In the genomic region with DNA sequence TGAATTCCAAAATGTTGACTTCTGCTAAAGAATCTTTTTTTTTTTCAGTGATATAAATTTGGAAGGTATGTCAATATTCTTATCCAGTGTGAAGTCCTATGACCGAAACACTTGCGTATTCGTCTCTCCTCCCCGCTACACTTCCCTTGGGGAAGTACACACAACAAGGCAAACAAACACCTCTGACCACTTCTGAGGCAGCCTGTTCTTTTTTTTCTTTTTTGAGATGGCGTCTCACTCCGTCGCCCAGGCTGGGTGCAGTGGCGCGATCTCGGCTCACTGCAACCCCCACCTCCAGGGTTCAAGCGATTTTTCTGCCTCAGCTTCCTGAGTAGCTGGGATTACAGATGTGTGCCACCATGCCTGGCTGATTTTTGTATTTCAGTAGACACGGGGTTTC, we compare ENCODE assay signal across 17 cellular contexts.
DNase-seq lines count a peak whose midpoint lies in the region; ATAC-seq and TF ChIP-seq lines count a peak whose summit lies in the region.
"Had no signal": no experiment of that assay in that cellular context is flagged by ENCODE, and none has a peak within 500 bp of the region (broad histone marks: within the 10 kb centered on the region; RNA-seq: fewer than 3 reads in every experiment).

No MANE protein-coding gene starts in this region.

- H3K4me2 ChIP-seq in OCI-LY7 (ENCODE audit: low read length): peak overlapping the region; percentile 38

- no peaks in the 10 kb centered on the region for H4K20me1 ChIP-seq in OCI-LY7 (ENCODE audit: insufficient read depth, low read length)

- ATAC-seq in GM21786 (IDR thresholded peaks at IDR 0.05; ENCODE audit: unreplicated experiment): peak; percentile 43
- ATAC-seq in stimulated activated memory B cell treated with anti-CD40 and anti-IgM and Interleukin-4, amounts not matched to agents 10 μg/mL and 1 μg/mL and 100 μg/mL, for 72 hours: peak; percentile 58
- no peak for ATAC-seq in HG03460 (IDR thresholded peaks at IDR 0.05; ENCODE audit: unreplicated experiment)
- no peak for ATAC-seq in HG03354 (IDR thresholded peaks at IDR 0.05; ENCODE audit: poor library complexity, severe bottlenecking, unreplicated experiment)
- ATAC-seq: Panc1 had no signal

- peak overlapping the region; percentile 25 for H3K27ac Mint-ChIP-seq in stimulated activated memory B cell treated with anti-CD40 and anti-IgM and Interleukin-4, amounts not matched to agents 10 μg/mL and 1 μg/mL and 100 μg/mL, for 72 hours
- H3K27ac Mint-ChIP-seq: CD4-positive, CD25-positive, alpha-beta regulatory T cell; H9 had no signal

- H3K36me3 Mint-ChIP-seq in stimulated activated memory B cell treated with anti-CD40 and anti-IgM and Interleukin-4, amounts not matched to agents 10 μg/mL and 1 μg/mL and 100 μg/mL, for 72 hours: no peaks in the 10 kb centered on the region

- H3K27me3 Mint-ChIP-seq in stimulated activated memory B cell treated with anti-CD40 and anti-IgM and Interleukin-4, amounts not matched to agents 10 μg/mL and 1 μg/mL and 100 μg/mL, for 72 hours: peaks cover 58% of the 10 kb centered on the region

- H3K79me2 ChIP-seq in OCI-LY7 (ENCODE audit: insufficient read depth, low read depth, low read length): no peaks in the 10 kb centered on the region

- H3K4me1 Mint-ChIP-seq in stimulated activated memory B cell treated with anti-CD40 and anti-IgM and Interleukin-4, amounts not matched to agents 10 μg/mL and 1 μg/mL and 100 μg/mL, for 72 hours: peaks cover 27% of the 10 kb centered on the region

- peak overlapping the region; percentile 49; the same call in 1 of the 2 replicates for H2AFZ ChIP-seq in OCI-LY7 (ENCODE audit: low read length)

- DNase-seq in GM12865 (ENCODE audit: low read depth) (peak; percentile 3), OCI-LY7 (ENCODE audit: low spot score) (peak; percentile 41), activated gamma-delta T cell (lab: John Stamatoyannopoulos, UW) (no peak)
- DNase-seq: ACHN; AML-193; Calu3; CD4-positive, CD25-positive, alpha-beta regulatory T cell; DMS79 treated with DMSO at 0.1 percent for 48 hours; H9; MV-4-11; NCI-H187 treated with DMSO at 0.1 percent for 48 hours; NCI-H748 treated with DMSO at 0.1 percent for 48 hours had no signal

- H3K36me3 ChIP-seq in OCI-LY7 (ENCODE audit: insufficient read depth, low read length): no peaks in the 10 kb centered on the region

- H3K9me3 ChIP-seq in OCI-LY7 (ENCODE audit: low read length): no peaks in the 10 kb centered on the region

- CTCF ChIA-PET in OCI-LY7 (lab: Charles Lee; ENCODE audit: unreplicated experiment): no interaction called here

- H3K9me2 ChIP-seq in OCI-LY7 (ENCODE audit: insufficient read depth, low read length): no peaks in the 10 kb centered on the region

- POLR2A ChIA-PET in OCI-LY7 (lab: Charles Lee): no interaction called here

- intact Hi-C loops in OCI-LY7 (cut with micrococcal nuclease; ENCODE audit: unreplicated experiment): loop anchor here (2.0 kb wide), 1 partner anchor 64 kb away; no protein-coding TSS in a partner anchor

- H3K4me3 Mint-ChIP-seq in stimulated activated memory B cell treated with anti-CD40 and anti-IgM and Interleukin-4, amounts not matched to agents 10 μg/mL and 1 μg/mL and 100 μg/mL, for 72 hours: no peak overlapping the region
- H3K4me3 Mint-ChIP-seq: CD4-positive, CD25-positive, alpha-beta regulatory T cell; H9 had no signal

- no peaks in the 10 kb centered on the region for H3K9me3 Mint-ChIP-seq in stimulated activated memory B cell treated with anti-CD40 and anti-IgM and Interleukin-4, amounts not matched to agents 10 μg/mL and 1 μg/mL and 100 μg/mL, for 72 hours
- H3K9me3 Mint-ChIP-seq: H9 had no signal

- no peak for TF ChIP-seq CTCF in GM12865 (IDR thresholded peaks at IDR 0.05; ENCODE audit: insufficient read depth, low read depth, low read length, missing control alignments)
- no peak for TF ChIP-seq CTCF in OCI-LY7 (conservative IDR thresholded peaks at IDR 0.05; ENCODE audit: low read length)

- BruUV-seq in OCI-LY7 (replicated peaks; lab: Mats Ljungman, UMichigan): no TSS peak

- no peak overlapping the region for H3K27ac ChIP-seq in OCI-LY7 (ENCODE audit: low read depth, low read length, poor library complexity, severe bottlenecking)

- H3K4me1 ChIP-seq in OCI-LY7 (ENCODE audit: insufficient read depth, low read length, poor library complexity, severe bottlenecking): peaks cover 15% of the 10 kb centered on the region

- H3K4me3 ChIP-seq in GM12865 (ENCODE audit: low read depth, low read length) (no peak overlapping the region), OCI-LY7 (ENCODE audit: low read depth, low read length, poor library complexity, severe bottlenecking) (no peak overlapping the region)

Comparison
In these comparisons a context has a peak if more than half of its experiments do, and no peak if none do; other contexts are left out.
1. ATAC-seq: peak in GM21786 (single experiment) and stimulated activated memory B cell treated with anti-CD40 and anti-IgM and Interleukin-4, amounts not matched to agents 10 μg/mL and 1 μg/mL and 100 μg/mL, for 72 hours (single experiment); none in HG03460 (single experiment) and HG03354 (single experiment).